In genomic region chr12:99768758-99769157, GRCh38 we compare ENCODE assay signal across 9 cellular contexts.
"Had no signal": no experiment of that assay in that cellular context is flagged by ENCODE, and none has a peak within 500 bp of the region (broad histone marks: within the 10 kb centered on the region; RNA-seq: fewer than 3 reads in every experiment).

No MANE protein-coding gene starts in this region.

- DNase-seq: GM23248, GOT3, H7, H9, HCEC 1CT, HFFc6 had no signal

- H3K4me3 Mint-ChIP-seq: GM23338, H9, HFFc6 had no signal

- H3K27ac ChIP-seq: GM23248 had no signal

- H3K9ac ChIP-seq: GM23248 had no signal

- H2AFZ ChIP-seq: GM23248, GM23338 had no signal

- H3K36me3 ChIP-seq: HAP-1 had no signal

- H3K9me3 Mint-ChIP-seq: GM23338, H9 had no signal

- H3K4me2 ChIP-seq: GM23338 had no signal

- H3K4me3 ChIP-seq: GM23248, GM23338, HAP-1 had no signal

- H3K27ac Mint-ChIP-seq: GM23338, HFFc6 had no signal

- ATAC-seq: GM23338, HCT116 had no signal

- H3K9me3 ChIP-seq: HAP-1 had no signal
